Comparison of ENCODE assay signal across 1 cellular context in genomic region chr2:52844701-52845423, GRCh38.
TF ChIP-seq lines count a peak whose summit lies in the region.

No MANE protein-coding gene starts in this region.

TF ChIP-seq in GM23338, 12 proteins besides CTCF, POLR2A, EP300 and RAD21:
- TF ChIP-seq STAT1 (IDR thresholded peaks at IDR 0.05; ENCODE audit: unreplicated experiment) (no peak), ZNF114 (CRISPR knock-in tag; IDR thresholded peaks at IDR 0.05) (no peak), ZNF331 (CRISPR knock-in tag; IDR thresholded peaks at IDR 0.05; ENCODE audit: low read depth) (no peak), EZH2 (IDR thresholded peaks at IDR 0.05; ENCODE audit: low read depth, unreplicated experiment) (no peak), POLR2AphosphoS5 (IDR thresholded peaks at IDR 0.05; ENCODE audit: low read depth) (no peak), CREB1 (CRISPR knock-in tag; IDR thresholded peaks at IDR 0.05; ENCODE audit: low read depth) (no peak), EZH2phosphoT487 (IDR thresholded peaks at IDR 0.05; ENCODE audit: unreplicated experiment) (no peak), REST (IDR thresholded peaks at IDR 0.05; ENCODE audit: unreplicated experiment) (no peak), JUNB (IDR thresholded peaks at IDR 0.05; ENCODE audit: unreplicated experiment) (no peak), ZNF462 (CRISPR knock-in tag; IDR thresholded peaks at IDR 0.05) (no peak), ETS1 (IDR thresholded peaks at IDR 0.05) (no peak), NANOG (IDR thresholded peaks at IDR 0.05; ENCODE audit: borderline replicate concordance) (no peak)
